Comparison of ENCODE assay signal across 10 cellular contexts in genomic region chrX:71637253-71637618, GRCh38. TPM values are rescaled to one million over a fixed set of nuclear protein-coding genes. Genes with fewer than 3 reads are reported as not detected.
DNase-seq lines count a peak whose midpoint lies in the region; ATAC-seq lines count a peak whose summit lies in the region.
"Had no signal": no experiment of that assay in that cellular context is flagged by ENCODE, and none has a peak within 500 bp of the region (broad histone marks: within the 10 kb centered on the region; RNA-seq: fewer than 3 reads in every experiment).

No MANE protein-coding gene starts in this region.

- H3K27me3 Mint-ChIP-seq in CD8-positive, alpha-beta memory T cell: peaks cover 0 to 4% of the 10 kb centered on the region in 2 donors
- H3K27me3 Mint-ChIP-seq in activated T-helper 1 cell treated with anti-CD3 and anti-CD28 coated beads, Interleukin-12 subunit alpha, Interleukin-12 subunit beta, Interleukin-2, Interleukin-4 antibody, amounts not matched to agents 30 ng/mL and 10 ng/mL and 1 ng/mL, durations not matched to agents 14 hours and 24 hours and 36 hours (ENCODE audit: insufficient read depth): no peaks in the 10 kb centered on the region

- H3K36me3 Mint-ChIP-seq in CD8-positive, alpha-beta memory T cell: no peaks in the 10 kb centered on the region
- H3K36me3 Mint-ChIP-seq in activated T-helper 1 cell treated with anti-CD3 and anti-CD28 coated beads, Interleukin-12 subunit alpha, Interleukin-12 subunit beta, Interleukin-2, Interleukin-4 antibody, amounts not matched to agents 30 ng/mL and 10 ng/mL and 1 ng/mL, durations not matched to agents 14 hours and 24 hours and 36 hours (ENCODE audit: low read depth): peaks cover 4% of the 10 kb centered on the region

- peak overlapping the region in 2 of 7 donors; percentile 43 to 58 for H3K4me3 Mint-ChIP-seq in CD8-positive, alpha-beta memory T cell
- H3K4me3 Mint-ChIP-seq in activated T-helper 1 cell treated with anti-CD3 and anti-CD28 coated beads, Interleukin-12 subunit alpha, Interleukin-12 subunit beta, Interleukin-2, Interleukin-4 antibody, amounts not matched to agents 30 ng/mL and 10 ng/mL and 1 ng/mL, durations not matched to agents 14 hours and 24 hours and 36 hours: no peak overlapping the region

- ATAC-seq in GM21825 (IDR thresholded peaks at IDR 0.05; ENCODE audit: unreplicated experiment): peak; percentile 22
- ATAC-seq in GM19328 (IDR thresholded peaks at IDR 0.05; ENCODE audit: unreplicated experiment): no peak
- ATAC-seq in GM18502 (IDR thresholded peaks at IDR 0.05; ENCODE audit: poor library complexity, unreplicated experiment): no peak

- no peak for DNase-seq in CD8-positive, alpha-beta memory T cell
- no peak for DNase-seq in activated T-helper 1 cell treated with anti-CD3 and anti-CD28 coated beads, Interleukin-12 subunit alpha, Interleukin-12 subunit beta, Interleukin-2, Interleukin-4 antibody, amounts not matched to agents 30 ng/mL and 10 ng/mL and 1 ng/mL, durations not matched to agents 14 hours and 24 hours and 36 hours (ENCODE audit: low spot score)
- no peak for DNase-seq in stimulated activated naive CD4-positive, alpha-beta T cell (lab: John Stamatoyannopoulos, UW)
- no peak for DNase-seq in GDM1 (lab: John Stamatoyannopoulos, UW)

- no peak overlapping the region for H3K4me3 ChIP-seq in CD8-positive, alpha-beta memory T cell (ENCODE audit: low read length)
- no peak overlapping the region for H3K4me3 ChIP-seq in muscle layer of duodenum (ENCODE audit: low read depth in 1 of 2, low read length in 2 of 2)
- H3K4me3 ChIP-seq: SJCRH30 had no signal

- no peaks in the 10 kb centered on the region for H3K9me3 ChIP-seq in CD8-positive, alpha-beta memory T cell (ENCODE audit: low read length)
- no peaks in the 10 kb centered on the region for H3K9me3 ChIP-seq in muscle layer of duodenum (ENCODE audit: control insufficient read depth in 1 of 2, low read length in 2 of 2)
- H3K9me3 ChIP-seq: neutrophil, SJCRH30 had no signal

- H3K27ac Mint-ChIP-seq in CD8-positive, alpha-beta memory T cell: peak overlapping the region in 6 of 8 donors; percentile 83 to 92 (median 88)
- H3K27ac Mint-ChIP-seq in activated T-helper 1 cell treated with anti-CD3 and anti-CD28 coated beads, Interleukin-12 subunit alpha, Interleukin-12 subunit beta, Interleukin-2, Interleukin-4 antibody, amounts not matched to agents 30 ng/mL and 10 ng/mL and 1 ng/mL, durations not matched to agents 14 hours and 24 hours and 36 hours: peak overlapping the region; percentile 80

- no peaks in the 10 kb centered on the region for H3K36me3 ChIP-seq in CD8-positive, alpha-beta memory T cell (ENCODE audit: insufficient read depth, low read length)
- H3K36me3 ChIP-seq in muscle layer of duodenum (ENCODE audit: control insufficient read depth in 1 of 2, insufficient read depth in 2 of 2, low read length in 2 of 2): no peaks in the 10 kb centered on the region
- H3K36me3 ChIP-seq: neutrophil, SJCRH30 had no signal

- H3K4me1 Mint-ChIP-seq in CD8-positive, alpha-beta memory T cell: peaks cover 4 to 15% (median 9%) of the 10 kb centered on the region in 3 donors
- H3K4me1 Mint-ChIP-seq in activated T-helper 1 cell treated with anti-CD3 and anti-CD28 coated beads, Interleukin-12 subunit alpha, Interleukin-12 subunit beta, Interleukin-2, Interleukin-4 antibody, amounts not matched to agents 30 ng/mL and 10 ng/mL and 1 ng/mL, durations not matched to agents 14 hours and 24 hours and 36 hours (ENCODE audit: low read depth): peaks cover 10% of the 10 kb centered on the region

- H3K27ac ChIP-seq in CD8-positive, alpha-beta memory T cell (ENCODE audit: low read depth, low read length): no peak overlapping the region
- H3K27ac ChIP-seq in muscle layer of duodenum (ENCODE audit: low read length): peak overlapping the region; percentile 31
- H3K27ac ChIP-seq: neutrophil, SJCRH30 had no signal

- intact Hi-C loops in activated T-helper 1 cell treated with anti-CD3 and anti-CD28 coated beads, Interleukin-12 subunit alpha, Interleukin-12 subunit beta, Interleukin-2, Interleukin-4 antibody, amounts not matched to agents 30 ng/mL and 10 ng/mL and 1 ng/mL, durations not matched to agents 14 hours and 24 hours and 36 hours (cut with micrococcal nuclease): loop anchor here (5.0 kb wide), 1 partner anchor 105 kb away; the partner anchor contains the start of gene OGT

- H3K27me3 ChIP-seq in CD8-positive, alpha-beta memory T cell (ENCODE audit: insufficient read depth, low read length, poor library complexity, severe bottlenecking): no peaks in the 10 kb centered on the region
- H3K27me3 ChIP-seq in muscle layer of duodenum (ENCODE audit: low read depth, low read length): no peaks in the 10 kb centered on the region
- H3K27me3 ChIP-seq: neutrophil, SJCRH30 had no signal

- CTCF ChIA-PET in CD8-positive, alpha-beta memory T cell (lab: Charles Lee): interaction anchor here (1.0 to 1.6 kb wide), 3 partner anchors 15 to 22 kb away, joined by 3 to 4 read pairs (median 3); no protein-coding TSS in a partner anchor

- POLR2A ChIA-PET in CD8-positive, alpha-beta memory T cell (lab: Charles Lee): interaction anchor here (1.1 kb wide), 2 partner anchors 15 to 19 kb away, joined by 5 to 6 read pairs; partner anchors contain the start of gene CXCR3

- peaks cover 39% of the 10 kb centered on the region for H3K4me1 ChIP-seq in CD8-positive, alpha-beta memory T cell (ENCODE audit: insufficient read depth, low read length)
- no peaks in the 10 kb centered on the region for H3K4me1 ChIP-seq in muscle layer of duodenum (ENCODE audit: control insufficient read depth in 1 of 2, insufficient read depth in 2 of 2, low read length in 2 of 2)
- H3K4me1 ChIP-seq: SJCRH30 had no signal

- no peaks in the 10 kb centered on the region for H3K9me3 Mint-ChIP-seq in CD8-positive, alpha-beta memory T cell
- H3K9me3 Mint-ChIP-seq in activated T-helper 1 cell treated with anti-CD3 and anti-CD28 coated beads, Interleukin-12 subunit alpha, Interleukin-12 subunit beta, Interleukin-2, Interleukin-4 antibody, amounts not matched to agents 30 ng/mL and 10 ng/mL and 1 ng/mL, durations not matched to agents 14 hours and 24 hours and 36 hours: no peaks in the 10 kb centered on the region

RNA-seq across cellular contexts. Expression of gene CXCR3, which starts 18.9 kb away (rescaled TPM):
- 10 to 100 TPM; 66.1 to 69.3 TPM for total RNA-seq in CD8-positive, alpha-beta memory T cell
- polyA plus RNA-seq in CD8-positive, alpha-beta memory T cell: 220 TPM
- 53.9 and 55.4 TPM in 2 replicates for total RNA-seq in activated T-helper 1 cell treated with anti-CD3 and anti-CD28 coated beads, Interleukin-12 subunit alpha, Interleukin-12 subunit beta, Interleukin-2, Interleukin-4 antibody, amounts not matched to agents 30 ng/mL and 10 ng/mL and 1 ng/mL, durations not matched to agents 14 hours and 24 hours and 36 hours
- total RNA-seq: SJCRH30 had no signal

RNA-seq across cellular contexts. Expression of gene GCNA, which starts 59.0 kb away (rescaled TPM):
- 1 to 10 TPM; 3.9 to 4.2 TPM for total RNA-seq in CD8-positive, alpha-beta memory T cell
- 0.67 TPM for polyA plus RNA-seq in CD8-positive, alpha-beta memory T cell
- 4.3 and 4.8 TPM in 2 replicates for total RNA-seq in activated T-helper 1 cell treated with anti-CD3 and anti-CD28 coated beads, Interleukin-12 subunit alpha, Interleukin-12 subunit beta, Interleukin-2, Interleukin-4 antibody, amounts not matched to agents 30 ng/mL and 10 ng/mL and 1 ng/mL, durations not matched to agents 14 hours and 24 hours and 36 hours
